15 cellular contexts compared by ENCODE assay signal in the genomic region with DNA sequence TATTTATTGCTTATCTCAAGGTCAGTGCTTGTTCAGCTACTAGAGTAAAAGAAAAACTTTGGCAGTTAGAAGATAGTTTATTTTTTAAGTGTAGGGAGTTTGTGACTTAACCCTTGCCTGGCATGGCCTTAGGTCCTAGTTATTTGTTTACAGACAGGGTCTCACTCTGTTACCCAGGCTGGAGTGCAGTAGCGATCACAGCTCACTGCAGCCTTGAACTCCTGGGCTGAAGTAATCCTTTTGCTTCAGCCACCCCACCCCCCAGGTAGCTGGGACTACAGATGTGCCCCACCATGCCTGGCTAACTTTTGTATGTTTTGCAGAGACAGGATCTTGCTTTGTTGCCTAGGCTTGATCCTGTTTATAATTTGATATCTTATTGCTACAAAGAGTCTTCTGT. TPM values are rescaled to one million over a fixed set of nuclear protein-coding genes. Genes with fewer than 3 reads are reported as not detected.
DNase-seq lines count a peak whose midpoint lies in the region; ATAC-seq and TF ChIP-seq lines count a peak whose summit lies in the region.
"Had no signal": no experiment of that assay in that cellular context is flagged by ENCODE, and none has a peak within 500 bp of the region (broad histone marks: within the 10 kb centered on the region; RNA-seq: fewer than 3 reads in every experiment).

No MANE protein-coding gene starts in this region.

- TF ChIP-seq CTCF in PC-9 (conservative IDR thresholded peaks at IDR 0.05): no peak
- TF ChIP-seq CTCF in heart left ventricle (IDR thresholded peaks at IDR 0.05): no peak

- POLR2A ChIA-PET in PC-9 (lab: Charles Lee; ENCODE audit: unreplicated experiment): no interaction called here

- H3K4me1 ChIP-seq in PC-9 (replicated peaks; ENCODE audit: insufficient read depth): peaks cover 48% of the 10 kb centered on the region
- peaks cover 26% of the 10 kb centered on the region for H3K4me1 ChIP-seq in skeletal muscle satellite cell (ENCODE audit: control insufficient read depth, insufficient read depth, low read length)
- H3K4me1 ChIP-seq in heart left ventricle: peaks cover 0 to 29% (median 14%) of the 10 kb centered on the region in 12 donors

- H3K36me3 ChIP-seq in PC-9 (ENCODE audit: low read depth) (peaks cover 33% of the 10 kb centered on the region), skeletal muscle satellite cell (ENCODE audit: insufficient read depth, low read length) (peaks cover 14% of the 10 kb centered on the region), heart left ventricle (no peaks in the 10 kb centered on the region)
- H3K36me3 ChIP-seq: stomach had no signal

- intact Hi-C loops in PC-9 (cut with micrococcal nuclease; ENCODE audit: unreplicated experiment): loop anchor here (5.0 kb wide), 1 partner anchor 592 kb away; a partner anchor contains a TSS
- intact Hi-C loops in heart left ventricle (cut with DNase I): no loop called here

- CTCF ChIA-PET in PC-9 (lab: Charles Lee): interaction anchor here (0.6 to 2.6 kb wide), 2 partner anchors 9 to 27 kb away, joined by 3 to 14 read pairs; a partner anchor contains a TSS

- peaks cover 39% of the 10 kb centered on the region for H3F3A ChIP-seq in PC-9 (ENCODE audit: insufficient read depth, low read depth)

- no peak overlapping the region for H3K27ac ChIP-seq in PC-9
- peak overlapping the region; percentile 74 for H3K27ac ChIP-seq in epithelial cell of prostate
- H3K27ac ChIP-seq in heart left ventricle: no peak overlapping the region
- H3K27ac ChIP-seq: stomach had no signal

- H3K27me3 ChIP-seq in PC-9 (ENCODE audit: insufficient read depth, low read depth): no peaks in the 10 kb centered on the region
- no peaks in the 10 kb centered on the region for H3K27me3 ChIP-seq in skeletal muscle satellite cell (ENCODE audit: control insufficient read depth, insufficient read depth, low read length)
- H3K27me3 ChIP-seq in heart left ventricle: no peaks in the 10 kb centered on the region
- H3K27me3 ChIP-seq: stomach had no signal

- 79 to 88% (median 83%) methylated on average over 1 of the region's 1 CpG for WGBS in heart left ventricle, 4 donors

- H3K9me2 ChIP-seq in PC-9 (ENCODE audit: insufficient read depth): no peaks in the 10 kb centered on the region

- H4K20me1 ChIP-seq in PC-9 (ENCODE audit: insufficient read depth): peaks cover 3% of the 10 kb centered on the region; the same call in 1 of the 2 replicates

- peaks cover 91% of the 10 kb centered on the region for H3K79me2 ChIP-seq in PC-9 (ENCODE audit: low read depth)

- H3K4me2 ChIP-seq in PC-9: peak overlapping the region; percentile 96
- peak overlapping the region; percentile 64 for H3K4me2 ChIP-seq in skeletal muscle satellite cell (ENCODE audit: low read length)

- no peak for ATAC-seq in heart left ventricle
- ATAC-seq: activated CD8-positive, alpha-beta T cell treated with anti-CD3 and anti-CD28 coated beads, Interleukin-2, amount 10 ng/mL, durations not matched to agents 7 days and 5 days; CD8-positive, alpha-beta T cell had no signal

- H2AFZ ChIP-seq in PC-9: no peak overlapping the region

- H3K9me3 ChIP-seq in PC-9 (ENCODE audit: insufficient read depth, low read depth): no peaks in the 10 kb centered on the region
- H3K9me3 ChIP-seq in skeletal muscle satellite cell (replicated peaks; ENCODE audit: low read length): peaks cover 5% of the 10 kb centered on the region
- peaks cover 0 to 6% (median 0%) of the 10 kb centered on the region in 12 donors for H3K9me3 ChIP-seq in heart left ventricle
- H3K9me3 ChIP-seq: stomach had no signal

- no peak overlapping the region for H3K4me3 ChIP-seq in PC-9
- H3K4me3 ChIP-seq in skeletal muscle satellite cell (ENCODE audit: low read length): peak overlapping the region; percentile 34
- H3K4me3 ChIP-seq in heart left ventricle: no peak overlapping the region
- H3K4me3 ChIP-seq: stomach had no signal

- peak overlapping the region; percentile 63 for H3K9ac ChIP-seq in skeletal muscle satellite cell (ENCODE audit: low read depth, low read length)

- BruUV-seq in PC-9 (replicated peaks; lab: Mats Ljungman, UMichigan): no TSS peak

- no peak for TF ChIP-seq POLR2A in heart left ventricle (IDR thresholded peaks at IDR 0.05)

- DNase-seq in NCI-H82 (lab: John Stamatoyannopoulos, UW): peak; percentile 2
- no peak for DNase-seq in NCI-H82 treated with DMSO at 0.1 percent for 48 hours (lab: John Stamatoyannopoulos, UW; ENCODE audit: unreplicated experiment)
- DNase-seq in PC-9: no peak
- no peak for DNase-seq in epithelial cell of prostate (ENCODE audit: low read depth, low spot score)
- no peak for DNase-seq in COR-L47 (lab: John Stamatoyannopoulos, UW)
- DNase-seq in NCI-H187 treated with DMSO at 0.1 percent for 48 hours (lab: John Stamatoyannopoulos, UW): no peak
- DNase-seq in heart left ventricle: no peak
- DNase-seq: 8988T; activated CD8-positive, alpha-beta T cell treated with anti-CD3 and anti-CD28 coated beads, Interleukin-2, amount 10 ng/mL, durations not matched to agents 7 days and 5 days; CD8-positive, alpha-beta T cell; kidney glomerular epithelial cell; SIG-M5; stimulated activated CD4-positive, alpha-beta T cell treated with anti-CD3 and anti-CD28 coated beads, Interleukin-12 subunit alpha, Interleukin-12 subunit beta, amount 100 ng/mL, for 4 hours; stomach had no signal

RNA-seq across cellular contexts. Expression of a gene that starts 4.2 kb away (rescaled TPM):
- total RNA-seq in PC-9 (2021) (239 and 262 TPM in 2 replicates), heart left ventricle (10 to 100 TPM in 1 of 9 donors, 1 to 10 TPM in 6, under 1 TPM in 2; 0.83 to 30.7 (median 1.5) TPM)
- total RNA-seq in skeletal muscle satellite cell (2012; rRNA removed): 69.7 and 115 TPM in 2 replicates
- under 1 TPM; 0.08 to 0.62 TPM for polyA plus RNA-seq in heart left ventricle
